8 cellular contexts compared by ENCODE assay signal in the genomic region with DNA sequence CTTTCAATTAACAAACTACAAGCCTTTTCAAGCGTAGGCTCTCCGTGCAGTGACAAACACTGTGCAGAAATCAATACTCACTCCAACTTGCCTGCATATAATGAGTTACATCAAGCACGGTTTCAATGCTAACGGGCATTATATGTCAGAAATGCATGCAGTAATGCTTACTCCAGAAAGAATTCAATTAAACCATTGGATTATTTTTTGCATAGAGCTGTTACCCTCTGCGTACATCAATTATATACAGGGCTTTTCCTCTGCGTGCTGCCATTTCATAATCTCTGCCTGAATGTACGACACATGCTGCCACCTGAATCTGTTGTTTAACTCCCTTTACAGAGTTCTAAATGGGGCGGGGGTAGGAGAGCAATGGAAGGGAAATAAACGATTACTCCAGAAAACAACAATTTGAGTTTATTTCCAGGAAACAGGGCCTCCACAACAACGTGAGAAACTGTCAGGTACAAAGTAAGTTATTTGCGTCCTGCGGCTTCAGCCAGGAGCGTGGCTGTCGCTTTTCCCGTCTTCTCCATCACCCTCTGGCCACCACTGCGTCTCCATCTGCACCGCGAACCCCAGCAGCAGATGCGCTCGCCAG. TPM values are rescaled to one million over a fixed set of nuclear protein-coding genes. Genes with fewer than 3 reads are reported as not detected.
A peak's percentile ranks its signal among the peaks of the same experiment; 100 is the strongest.
DNase-seq lines count a peak whose midpoint lies in the region; ATAC-seq and TF ChIP-seq lines count a peak whose summit lies in the region.

No MANE protein-coding gene starts in this region.

- H2AFZ ChIP-seq in PC-3 (ENCODE audit: low read length), result no peak overlapping the region
- peak overlapping the region; percentile 45 for H2AFZ ChIP-seq in fibroblast of lung (ENCODE audit: low read length)
- peak overlapping the region; percentile 99 for H2AFZ ChIP-seq in parathyroid adenoma

- H3K36me3 ChIP-seq in PC-3 (ENCODE audit: low read depth, low read length) (no peaks in the 10 kb centered on the region), fibroblast of lung (ENCODE audit: control insufficient read depth, insufficient read depth, low read length) (no peaks in the 10 kb centered on the region), parathyroid adenoma (ENCODE audit: control insufficient read depth, insufficient read depth, low read length) (no peaks in the 10 kb centered on the region)

- POLR2A ChIA-PET in PC-3 (lab: Charles Lee; ENCODE audit: unreplicated experiment), result interaction anchor here (0.8 kb wide), 1 partner anchor 178 kb away, joined by 5 read pairs; no protein-coding TSS in a partner anchor

- ATAC-seq in PC-3 (no peak), GM21786 (IDR thresholded peaks at IDR 0.05; ENCODE audit: unreplicated experiment) (no peak), HG02759 (IDR thresholded peaks at IDR 0.05; ENCODE audit: unreplicated experiment) (no peak)

- H3K27me3 ChIP-seq in PC-3 (ENCODE audit: low read length), result no peaks in the 10 kb centered on the region
- H3K27me3 ChIP-seq in fibroblast of lung (ENCODE audit: control insufficient read depth, insufficient read depth, low read length), result no peaks in the 10 kb centered on the region
- no peaks in the 10 kb centered on the region for H3K27me3 ChIP-seq in parathyroid adenoma (ENCODE audit: control insufficient read depth, insufficient read depth, low read length)

- H3K79me2 ChIP-seq in PC-3 (ENCODE audit: low read length), result peaks cover 67% of the 10 kb centered on the region
- peaks cover 61% of the 10 kb centered on the region for H3K79me2 ChIP-seq in fibroblast of lung (ENCODE audit: control insufficient read depth, insufficient read depth, low read length)
- H3K79me2 ChIP-seq in parathyroid adenoma, result no peaks in the 10 kb centered on the region

- H3F3A ChIP-seq in PC-3 (ENCODE audit: low read length, unreplicated experiment), result no peaks in the 10 kb centered on the region

- TF ChIP-seq CTCF in PC-3 (conservative IDR thresholded peaks at IDR 0.05; ENCODE audit: low read depth, low read length) (no peak), fibroblast of lung (conservative IDR thresholded peaks at IDR 0.05 in 1 of 2, IDR thresholded peaks at IDR 0.05 in 1 of 2; ENCODE audit: low read depth in 1 of 2, low read length in 2 of 2) (no peak), parathyroid adenoma (IDR thresholded peaks at IDR 0.05) (no peak)

- no TSS peak for BruUV-seq in PC-3 (replicated peaks; lab: Mats Ljungman, UMichigan)

- H3K27ac ChIP-seq in PC-3 (ENCODE audit: low read length) (peak overlapping the region; percentile 96), fibroblast of lung (ENCODE audit: insufficient read depth, low read length) (peak overlapping the region; percentile 92), parathyroid adenoma (peak overlapping the region; percentile 88)

- intact Hi-C loops in PC-3 (cut with micrococcal nuclease), result loop anchor here (2.0 to 5.0 kb wide), 4 partner anchors 86 to 661 kb away; no protein-coding TSS in a partner anchor

- CTCF ChIA-PET in PC-3 (lab: Charles Lee), result no interaction called here

- DNase-seq in D341Med (ENCODE audit: low spot score), result peak; percentile 43
- DNase-seq in PC-3, result peak; percentile 31
- no peak for DNase-seq in fibroblast of lung (ENCODE audit: low read depth in 2 of 2)
- no peak for DNase-seq in amniotic stem cell (lab: John Stamatoyannopoulos, UW)
- no peak for DNase-seq in NOMO-1 treated with DMSO at 0.1 percent for 48 hours (lab: John Stamatoyannopoulos, UW; ENCODE audit: unreplicated experiment)

- H3K9ac ChIP-seq in PC-3 (ENCODE audit: low read length) (peak overlapping the region; percentile 99), fibroblast of lung (ENCODE audit: insufficient read depth, low read length) (peak overlapping the region; percentile 96), parathyroid adenoma (no peak overlapping the region)

- H3K4me3 ChIP-seq in PC-3 (ENCODE audit: low read length) (peak overlapping the region; percentile 94), fibroblast of lung (replicated peaks in 1 of 4; ENCODE audit: control extremely low read depth in 1 of 4, insufficient read depth in 1 of 4, low read depth in 3 of 4, low read length in 4 of 4) (peak overlapping the region; percentile 80 to 100 (median 92)), parathyroid adenoma (ENCODE audit: low read depth, low read length) (peak overlapping the region; percentile 76)

- H3K4me1 ChIP-seq in PC-3 (ENCODE audit: insufficient read depth, low read length) (peaks cover 55% of the 10 kb centered on the region), fibroblast of lung (ENCODE audit: control insufficient read depth, extremely low read depth, insufficient read depth, low read length) (peaks cover 23% of the 10 kb centered on the region), parathyroid adenoma (peaks cover 4% of the 10 kb centered on the region)

- no peaks in the 10 kb centered on the region for H3K9me3 ChIP-seq in PC-3 (ENCODE audit: low read length)
- no peaks in the 10 kb centered on the region for H3K9me3 ChIP-seq in fibroblast of lung (ENCODE audit: control insufficient read depth, insufficient read depth, low read depth, low read length)
- H3K9me3 ChIP-seq in parathyroid adenoma (ENCODE audit: control insufficient read depth, low read length), result no peaks in the 10 kb centered on the region

- H3K9me2 ChIP-seq in PC-3 (replicated peaks; ENCODE audit: low read length), result no peaks in the 10 kb centered on the region

- H4K20me1 ChIP-seq in PC-3 (ENCODE audit: low read length), result peaks cover 30% of the 10 kb centered on the region
- H4K20me1 ChIP-seq in fibroblast of lung (ENCODE audit: control insufficient read depth, extremely low read depth, insufficient read depth, low read length), result peaks cover 2% of the 10 kb centered on the region

- peak overlapping the region; percentile 89 for H3K4me2 ChIP-seq in PC-3 (ENCODE audit: low read length)
- peak overlapping the region; percentile 93 for H3K4me2 ChIP-seq in fibroblast of lung (ENCODE audit: extremely low read depth, insufficient read depth, low read length)
- H3K4me2 ChIP-seq in parathyroid adenoma (ENCODE audit: low read length), result peak overlapping the region; percentile 96

RNA-seq across cellular contexts. Expression of gene PTPRK, which starts 1.8 kb away (rescaled TPM):
- 53.8 and 64.7 TPM in 2 replicates for total RNA-seq in PC-3 (2014; rRNA removed)
- total RNA-seq in fibroblast of lung, result 49.8 and 75.5 TPM in 2 replicates
- 19.4 and 20.6 TPM in 2 replicates for polyA plus RNA-seq in fibroblast of lung
- polyA plus RNA-seq in fibroblast of lung (2012), result 32.3 and 35.4 TPM in 2 replicates
- polyA minus RNA-seq in fibroblast of lung (ENCODE audit: low replicate concordance), result 66.1 and 77.3 TPM in 2 replicates

Comparison
In these comparisons a context has a peak if more than half of its experiments do, and no peak if none do; other contexts are left out.
1. DNase-seq: peak in D341Med (single experiment) and PC-3 (single experiment); none in fibroblast of lung (0 of 2), amniotic stem cell (single experiment) and NOMO-1 treated with DMSO at 0.1 percent for 48 hours (single experiment).
2. Peak in every context shown above with its lines, with median percentiles within 50 percentile points of each other: H3K27ac ChIP-seq, H3K4me2 ChIP-seq and H3K4me3 ChIP-seq.